Comparison of ENCODE assay signal across 17 cellular contexts in genomic region chr3:133301194-133301593, GRCh38.
A peak's percentile ranks its signal among the peaks of the same experiment; 100 is the strongest.
DNase-seq lines count a peak whose midpoint lies in the region; ATAC-seq and TF ChIP-seq lines count a peak whose summit lies in the region.
"Had no signal": no experiment of that assay in that cellular context is flagged by ENCODE, and none has a peak within 500 bp of the region (broad histone marks: within the 10 kb centered on the region; RNA-seq: fewer than 3 reads in every experiment).

No MANE protein-coding gene starts in this region.

- H3K14ac ChIP-seq in mesenchymal stem cell (ENCODE audit: low read length in 2 of 2): no peak overlapping the region

- 53% methylated on average over 3 of the region's 3 CpGs for WGBS in mesenchymal stem cell

- no peak overlapping the region for H4K8ac ChIP-seq in mesenchymal stem cell (ENCODE audit: low read length)

- DNase-seq in AG10803 (ENCODE audit: low read depth) (peak; percentile 72), MG63 (peak; percentile 50), cardiac fibroblast (ENCODE audit: low read depth in 2 of 2) (peak; percentile 40 to 92), mesenchymal stem cell (peak; percentile 49), NCI-H2171 (lab: John Stamatoyannopoulos, UW) (no peak), NCI-H1436 treated with DMSO at 0.1 percent for 48 hours (lab: John Stamatoyannopoulos, UW) (no peak)
- no peak for DNase-seq in effector memory CD4-positive, alpha-beta T cell
- DNase-seq: activated naive CD4-positive, alpha-beta T cell treated with anti-CD3 and anti-CD28 coated beads for 36 hours; foreskin melanocyte; immature natural killer cell; NCI-H1436; NCI-H524; SHP77; stimulated activated naive CD4-positive, alpha-beta T cell treated with Interleukin-2 at 50 U/mL for 16 hours had no signal

- H3K4me2 ChIP-seq in mesenchymal stem cell (ENCODE audit: low read length, poor library complexity, severe bottlenecking): no peak overlapping the region

- ATAC-seq in GM21737 (IDR thresholded peaks at IDR 0.05; ENCODE audit: unreplicated experiment): no peak
- ATAC-seq: HepG2 had no signal

- H2AFZ ChIP-seq in mesenchymal stem cell (ENCODE audit: low read depth, low read length): no peak overlapping the region

- no peak overlapping the region for H3K4ac ChIP-seq in mesenchymal stem cell (ENCODE audit: low read depth in 1 of 2, low read length in 2 of 2)

- TF ChIP-seq CTCF in AG10803 (conservative IDR thresholded peaks at IDR 0.05; ENCODE audit: low read length) (no peak), cardiac fibroblast (IDR thresholded peaks at IDR 0.05; ENCODE audit: low read depth, low read length) (no peak)

- H3K27me3 ChIP-seq in MG63 (no peaks in the 10 kb centered on the region), mesenchymal stem cell (ENCODE audit: control insufficient read depth in 1 of 2, insufficient read depth in 1 of 2, low read length in 2 of 2) (no peaks in the 10 kb centered on the region)
- no peaks in the 10 kb centered on the region for H3K27me3 ChIP-seq in effector memory CD4-positive, alpha-beta T cell (replicated peaks; ENCODE audit: control insufficient read depth, insufficient read depth, low read length, poor library complexity, severe bottlenecking)

- H3K9me3 ChIP-seq in MG63: no peaks in the 10 kb centered on the region
- H3K9me3 ChIP-seq in mesenchymal stem cell (ENCODE audit: control insufficient read depth, low read length): no peaks in the 10 kb centered on the region
- no peaks in the 10 kb centered on the region for H3K9me3 ChIP-seq in effector memory CD4-positive, alpha-beta T cell (ENCODE audit: control insufficient read depth, low read length)

- no peaks in the 10 kb centered on the region for H3K36me3 ChIP-seq in MG63
- no peaks in the 10 kb centered on the region for H3K36me3 ChIP-seq in mesenchymal stem cell (ENCODE audit: control insufficient read depth in 1 of 2, insufficient read depth in 2 of 2, low read depth in 1 of 2, low read length in 2 of 2)
- no peaks in the 10 kb centered on the region for H3K36me3 ChIP-seq in effector memory CD4-positive, alpha-beta T cell (ENCODE audit: control insufficient read depth, insufficient read depth, low read length)

- H3K4me3 ChIP-seq in AG10803 (ENCODE audit: low read length) (no peak overlapping the region), MG63 (no peak overlapping the region), cardiac fibroblast (replicated peaks in 1 of 2; ENCODE audit: low read depth in 2 of 2, low read length in 2 of 2) (no peak overlapping the region), mesenchymal stem cell (ENCODE audit: insufficient read depth in 1 of 2, low read depth in 1 of 2, low read length in 2 of 2) (no peak overlapping the region)
- H3K4me3 ChIP-seq in effector memory CD4-positive, alpha-beta T cell (ENCODE audit: insufficient read depth, low read depth, low read length, poor library complexity, severe bottlenecking): no peak overlapping the region

- H2AK5ac ChIP-seq in mesenchymal stem cell (ENCODE audit: low read length, severe bottlenecking): no peak overlapping the region

- no peak overlapping the region for H3K18ac ChIP-seq in mesenchymal stem cell (ENCODE audit: low read depth in 1 of 2, low read length in 2 of 2)

- H3K9ac ChIP-seq in mesenchymal stem cell (ENCODE audit: low read length): no peak overlapping the region

- H3K4me1 ChIP-seq in mesenchymal stem cell (ENCODE audit: control insufficient read depth, insufficient read depth, low read depth, low read length): peaks cover 9% of the 10 kb centered on the region
- H3K4me1 ChIP-seq in effector memory CD4-positive, alpha-beta T cell (ENCODE audit: control insufficient read depth, insufficient read depth, low read length, poor library complexity, severe bottlenecking): no peaks in the 10 kb centered on the region

- no peak overlapping the region for H2BK120ac ChIP-seq in mesenchymal stem cell (ENCODE audit: low read depth, low read length)

- H2BK12ac ChIP-seq in mesenchymal stem cell (ENCODE audit: low read length in 2 of 2): no peak overlapping the region

- no peaks in the 10 kb centered on the region for H3K79me1 ChIP-seq in mesenchymal stem cell (replicated peaks; ENCODE audit: low read length, poor library complexity, severe bottlenecking)

- no peak overlapping the region for H3K23ac ChIP-seq in mesenchymal stem cell (ENCODE audit: low read length in 2 of 2)

- no peak overlapping the region for H4K91ac ChIP-seq in mesenchymal stem cell (ENCODE audit: low read length)

- no peak overlapping the region for H2BK5ac ChIP-seq in mesenchymal stem cell (ENCODE audit: low read depth, low read length, poor library complexity, severe bottlenecking)

- no peak overlapping the region for H2BK15ac ChIP-seq in mesenchymal stem cell (ENCODE audit: low read depth, poor library complexity, severe bottlenecking)

- peak overlapping the region; percentile 87 for H3K27ac ChIP-seq in mesenchymal stem cell (ENCODE audit: low read length, poor library complexity, severe bottlenecking)
- H3K27ac ChIP-seq in effector memory CD4-positive, alpha-beta T cell (ENCODE audit: insufficient read depth, low read length, poor library complexity, severe bottlenecking): no peak overlapping the region
- H3K27ac ChIP-seq: VCaP had no signal

Comparison
In these comparisons a context has a peak if more than half of its experiments do, and no peak if none do; other contexts are left out.
1. DNase-seq: peak in AG10803 (single experiment), MG63 (single experiment), cardiac fibroblast (2 of 2) and mesenchymal stem cell (single experiment); none in NCI-H2171 (single experiment), NCI-H1436 treated with DMSO at 0.1 percent for 48 hours (single experiment) and effector memory CD4-positive, alpha-beta T cell (0 of 3).